In genomic region chr17:80499536-80499935, GRCh38 we compare ENCODE assay signal across 1 cellular context.
TF ChIP-seq lines count a peak whose summit lies in the region.

No MANE protein-coding gene starts in this region.

TF ChIP-seq in H1, 55 proteins besides CTCF, POLR2A, EP300 and RAD21:
- TF ChIP-seq PHF8 (conservative IDR thresholded peaks at IDR 0.05; ENCODE audit: low read depth, low read length) (no peak), JUND (IDR thresholded peaks at IDR 0.05; ENCODE audit: low read length) (no peak), CEBPB (IDR thresholded peaks at IDR 0.05; ENCODE audit: low read depth, low read length) (no peak), HDAC2 (IDR thresholded peaks at IDR 0.05; ENCODE audit: borderline replicate concordance in 1 of 2, low read depth in 2 of 2, low read length in 2 of 2) (no peak), SP2 (IDR thresholded peaks at IDR 0.05; ENCODE audit: low read length) (no peak), CBX8 (IDR thresholded peaks at IDR 0.05; ENCODE audit: borderline replicate concordance, low read depth, low read length) (no peak), GTF2F1 (IDR thresholded peaks at IDR 0.05; ENCODE audit: borderline replicate concordance, low read depth, low read length) (no peak)
